Comparison of ENCODE assay signal across 8 cellular contexts in genomic region chr3:157159037-157159761, GRCh38. TPM values are rescaled to one million over a fixed set of nuclear protein-coding genes. Genes with fewer than 3 reads are reported as not detected.
DNase-seq lines count a peak whose midpoint lies in the region; ATAC-seq and TF ChIP-seq lines count a peak whose summit lies in the region.

No MANE protein-coding gene starts in this region.

- peak overlapping the region; percentile 95 for H2BK5ac ChIP-seq in trophoblast cell (ENCODE audit: low read depth, low read length, poor library complexity)

- H4K91ac ChIP-seq in trophoblast cell (ENCODE audit: low read depth, low read length) = peak overlapping the region; percentile 96

- intact Hi-C loops in activated naive CD4-positive, alpha-beta T cell treated with anti-CD3 and anti-CD28 coated beads for 36 hours (cut with micrococcal nuclease) = loop anchor here (1.0 kb wide), 2 partner anchors 604 to 675 kb away; partner anchors contain the start of gene SSR3
- intact Hi-C loops in Right ventricle myocardium inferior (cut with DNase I) = no loop called here

- ATAC-seq in GM21515 (IDR thresholded peaks at IDR 0.05; ENCODE audit: unreplicated experiment) (peak; percentile 44), Right ventricle myocardium inferior (peak; percentile 44), upper lobe of left lung (ENCODE audit: low FRiP score in 2 of 2) (peak; percentile 75 to 76)

- H3K4me1 Mint-ChIP-seq in activated naive CD4-positive, alpha-beta T cell treated with anti-CD3 and anti-CD28 coated beads for 36 hours (ENCODE audit: low read depth) = peaks cover 48% of the 10 kb centered on the region

- H3K27me3 ChIP-seq in trophoblast cell (ENCODE audit: insufficient read depth, low read length) (no peaks in the 10 kb centered on the region), upper lobe of left lung (no peaks in the 10 kb centered on the region)

- DNase-seq in D341Med (ENCODE audit: low spot score) (peak; percentile 78), SK-N-DZ (ENCODE audit: low spot score) (peak; percentile 59), Right ventricle myocardium inferior (ENCODE audit: missing footprints) (peak; percentile 87), trophoblast cell (peak; percentile 50 to 69), upper lobe of left lung (peak; percentile 74 to 96)
- DNase-seq in activated naive CD4-positive, alpha-beta T cell treated with anti-CD3 and anti-CD28 coated beads for 36 hours = peak; percentile 88

- H3K27ac Mint-ChIP-seq in activated naive CD4-positive, alpha-beta T cell treated with anti-CD3 and anti-CD28 coated beads for 36 hours = peak overlapping the region; percentile 99

- peak overlapping the region; percentile 71 for H3K4me2 ChIP-seq in trophoblast cell (ENCODE audit: low read length)

- H3K79me2 ChIP-seq in trophoblast cell (ENCODE audit: control insufficient read depth, insufficient read depth, low read length, poor library complexity) = peaks cover 14% of the 10 kb centered on the region

- H2BK120ac ChIP-seq in trophoblast cell (ENCODE audit: insufficient read depth, low read length, poor library complexity) = peak overlapping the region; percentile 94

- H3K27me3 Mint-ChIP-seq in activated naive CD4-positive, alpha-beta T cell treated with anti-CD3 and anti-CD28 coated beads for 36 hours (ENCODE audit: low read depth) = no peaks in the 10 kb centered on the region

- peaks cover 0 to 4% of the 10 kb centered on the region in 2 experiments for H3K4me1 ChIP-seq in trophoblast cell (ENCODE audit: control insufficient read depth in 1 of 2, insufficient read depth in 2 of 2, low read length in 2 of 2)
- peaks cover 54 to 63% (median 57%) of the 10 kb centered on the region in 4 donors for H3K4me1 ChIP-seq in upper lobe of left lung

- peak in 3 of 6 experiments; percentile 3 to 14 (median 5) for TF ChIP-seq CTCF in upper lobe of left lung (IDR thresholded peaks at IDR 0.05)

- CTCF ChIA-PET in activated naive CD4-positive, alpha-beta T cell treated with anti-CD3 and anti-CD28 coated beads for 36 hours (lab: Charles Lee) = interaction anchor here (0.6 to 5.0 kb wide), 2 partner anchors 16 to 473 kb away, joined by 3 to 44 read pairs; no protein-coding TSS in a partner anchor

- peak overlapping the region; percentile 99 for H4K8ac ChIP-seq in trophoblast cell (ENCODE audit: low read depth, low read length)

- H3K4me3 Mint-ChIP-seq in activated naive CD4-positive, alpha-beta T cell treated with anti-CD3 and anti-CD28 coated beads for 36 hours = peak overlapping the region; percentile 93

- TF ChIP-seq RAD21 in Ishikawa (IDR thresholded peaks at IDR 0.05; ENCODE audit: low read depth) = no peak

- H3K36me3 ChIP-seq in trophoblast cell (ENCODE audit: control insufficient read depth in 1 of 2, insufficient read depth in 2 of 2, low read length in 2 of 2) = peaks cover 2 to 7% of the 10 kb centered on the region in 2 experiments
- H3K36me3 ChIP-seq in upper lobe of left lung = peaks cover 17 to 46% (median 28%) of the 10 kb centered on the region in 4 donors

- H3K18ac ChIP-seq in trophoblast cell (ENCODE audit: low read length) = peak overlapping the region; percentile 98

- TF ChIP-seq EP300 in Ishikawa (IDR thresholded peaks at IDR 0.05; ENCODE audit: borderline replicate concordance) (no peak), upper lobe of left lung (IDR thresholded peaks at IDR 0.05) (no peak)

- H3K27ac ChIP-seq in trophoblast cell (ENCODE audit: low read depth, low read length) (peak overlapping the region; percentile 96), upper lobe of left lung (peak overlapping the region; percentile 99 to 100 (median 100))

- TF ChIP-seq POLR2A in upper lobe of left lung (IDR thresholded peaks at IDR 0.05) = no peak

- peaks cover 2% of the 10 kb centered on the region for H3K9me3 ChIP-seq in trophoblast cell (ENCODE audit: insufficient read depth, low read depth, low read length)
- no peaks in the 10 kb centered on the region for H3K9me3 ChIP-seq in upper lobe of left lung

- peak overlapping the region; percentile 97 for H3K14ac ChIP-seq in trophoblast cell (ENCODE audit: low read length)

- peak overlapping the region; percentile 96 for H2AFZ ChIP-seq in trophoblast cell (ENCODE audit: insufficient read depth, low read length, poor library complexity)

- H3K9me3 Mint-ChIP-seq in activated naive CD4-positive, alpha-beta T cell treated with anti-CD3 and anti-CD28 coated beads for 36 hours = no peaks in the 10 kb centered on the region

- whole genome bisulfite sequencing in trophoblast cell (ENCODE audit: extremely low coverage, insufficient coverage, insufficient read length) = no CpG with 5 or more reads among the region's 46 CpGs
- 1% methylated on average over 13 to 30 of the region's 46 CpGs for WGBS in upper lobe of left lung, 2 donors

- peak overlapping the region; percentile 99 for H3K9ac ChIP-seq in trophoblast cell (ENCODE audit: low read length)

- H2BK12ac ChIP-seq in trophoblast cell (ENCODE audit: low read length) = no peak overlapping the region

- peak overlapping the region; percentile 99 for H4K12ac ChIP-seq in trophoblast cell (ENCODE audit: low read depth, low read length)

- H2AK5ac ChIP-seq in trophoblast cell (ENCODE audit: low read length) = peak overlapping the region; percentile 93

- peak overlapping the region; percentile 99 for H3K4ac ChIP-seq in trophoblast cell (ENCODE audit: low read depth, low read length)

- no peak overlapping the region for H3K23ac ChIP-seq in trophoblast cell (ENCODE audit: low read length)

- H3K36me3 Mint-ChIP-seq in activated naive CD4-positive, alpha-beta T cell treated with anti-CD3 and anti-CD28 coated beads for 36 hours (ENCODE audit: low read depth) = peaks cover 63% of the 10 kb centered on the region

- H3K79me1 ChIP-seq in trophoblast cell (ENCODE audit: low read length) = peaks cover 14% of the 10 kb centered on the region

- peak overlapping the region; percentile 99 for H3K4me3 ChIP-seq in trophoblast cell (ENCODE audit: low read depth, low read length)
- peak overlapping the region; percentile 83 to 86 (median 84) for H3K4me3 ChIP-seq in upper lobe of left lung

TF ChIP-seq in Ishikawa, 13 proteins besides CTCF, POLR2A, EP300 and RAD21:
- TF ChIP-seq REST (IDR thresholded peaks at IDR 0.05; ENCODE audit: low read depth) = no peak
- TF ChIP-seq TEAD4 (IDR thresholded peaks at IDR 0.05) = no peak
- TF ChIP-seq YY1 (IDR thresholded peaks at IDR 0.05; ENCODE audit: low read depth) = peak; percentile 89
- TF ChIP-seq FOXM1 (IDR thresholded peaks at IDR 0.05; ENCODE audit: borderline replicate concordance, low read depth) = no peak
- no peak for TF ChIP-seq USF1 (IDR thresholded peaks at IDR 0.05)

RNA-seq across cellular contexts. Expression of gene CCNL1, which starts 0.7 kb away (rescaled TPM):
- 53.4 and 66.9 TPM in 2 replicates for polyA plus RNA-seq in SK-N-DZ (2014; cell fraction: cytosol; rRNA removed)
- polyA plus RNA-seq in SK-N-DZ (2014; cell fraction: nucleus; rRNA removed) = 510 and 632 TPM in 2 replicates
- 100 to 1,000 TPM; 206 to 214 TPM for total RNA-seq in activated naive CD4-positive, alpha-beta T cell treated with anti-CD3 and anti-CD28 coated beads for 36 hours
- total RNA-seq in Right ventricle myocardium inferior = 21.2 TPM
- 56.5 and 56.9 TPM in 2 replicates for polyA plus RNA-seq in trophoblast cell (2013)
- total RNA-seq in upper lobe of left lung = 100 to 1,000 TPM; 118 to 344 (median 246) TPM

Comparison
In these comparisons a context has a peak if more than half of its experiments do, and no peak if none do; other contexts are left out.
1. Peak in every context shown above with its lines: DNase-seq, ATAC-seq, H3K4me3 ChIP-seq and H3K27ac ChIP-seq.